Comparison of ENCODE assay signal across 15 cellular contexts in genomic region chrX:15956684-15957083, GRCh38.
DNase-seq lines count a peak whose midpoint lies in the region; ATAC-seq and TF ChIP-seq lines count a peak whose summit lies in the region.
"Had no signal": no experiment of that assay in that cellular context is flagged by ENCODE, and none has a peak within 500 bp of the region (broad histone marks: within the 10 kb centered on the region; RNA-seq: fewer than 3 reads in every experiment).

No MANE protein-coding gene starts in this region.

- no peak overlapping the region for H3K27ac Mint-ChIP-seq in naive thymus-derived CD4-positive, alpha-beta T cell
- H3K27ac Mint-ChIP-seq in chondrocyte (ENCODE audit: unreplicated experiment), result no peak overlapping the region
- H3K27ac Mint-ChIP-seq: activated naive CD4-positive, alpha-beta T cell treated with anti-CD3 and anti-CD28 coated beads, Interleukin-2, amount 10 ng/mL, durations not matched to agents 7 days and 5 days; CD14-positive monocyte; nephron had no signal

- peak; percentile 35 for ATAC-seq in esophagus mucosa
- no peak for ATAC-seq in naive thymus-derived CD4-positive, alpha-beta T cell

- TF ChIP-seq EP300 in SK-N-SH (IDR thresholded peaks at IDR 0.05; ENCODE audit: borderline replicate concordance in 1 of 2, low read depth in 1 of 2, low read length in 1 of 2), result no peak

- TF ChIP-seq CTCF in SK-N-SH (IDR thresholded peaks at IDR 0.05) (no peak), chondrocyte (IDR thresholded peaks at IDR 0.05) (no peak)

- H4K20me1 ChIP-seq in SK-N-SH (ENCODE audit: insufficient read depth), result no peaks in the 10 kb centered on the region

- H3F3A ChIP-seq in SK-N-SH (replicated peaks; ENCODE audit: insufficient read depth), result no peaks in the 10 kb centered on the region

- no peaks in the 10 kb centered on the region for H3K27me3 ChIP-seq in HAP-1 (ENCODE audit: low read depth)
- H3K27me3 ChIP-seq in SK-N-SH (ENCODE audit: insufficient read depth), result no peaks in the 10 kb centered on the region
- no peaks in the 10 kb centered on the region for H3K27me3 ChIP-seq in naive thymus-derived CD4-positive, alpha-beta T cell (ENCODE audit: control insufficient read depth in 2 of 2, insufficient read depth in 2 of 2, low read length in 2 of 2)

- H3K27me3 Mint-ChIP-seq in naive thymus-derived CD4-positive, alpha-beta T cell, result no peaks in the 10 kb centered on the region
- H3K27me3 Mint-ChIP-seq in chondrocyte (ENCODE audit: low read depth), result no peaks in the 10 kb centered on the region
- H3K27me3 Mint-ChIP-seq: activated naive CD4-positive, alpha-beta T cell treated with anti-CD3 and anti-CD28 coated beads, Interleukin-2, amount 10 ng/mL, durations not matched to agents 7 days and 5 days had no signal

- no peaks in the 10 kb centered on the region for H3K36me3 Mint-ChIP-seq in naive thymus-derived CD4-positive, alpha-beta T cell
- no peaks in the 10 kb centered on the region for H3K36me3 Mint-ChIP-seq in chondrocyte (ENCODE audit: low read depth)
- H3K36me3 Mint-ChIP-seq: activated naive CD4-positive, alpha-beta T cell treated with anti-CD3 and anti-CD28 coated beads, Interleukin-2, amount 10 ng/mL, durations not matched to agents 7 days and 5 days had no signal

- H3K9me3 Mint-ChIP-seq in naive thymus-derived CD4-positive, alpha-beta T cell, result no peaks in the 10 kb centered on the region
- H3K9me3 Mint-ChIP-seq in chondrocyte (ENCODE audit: low read depth), result no peaks in the 10 kb centered on the region
- H3K9me3 Mint-ChIP-seq: activated naive CD4-positive, alpha-beta T cell treated with anti-CD3 and anti-CD28 coated beads, Interleukin-2, amount 10 ng/mL, durations not matched to agents 7 days and 5 days had no signal

- H3K4me3 ChIP-seq in HAP-1 (no peak overlapping the region), SK-N-SH (ENCODE audit: low read depth in 2 of 2, low read length in 1 of 2) (no peak overlapping the region)
- no peak overlapping the region for H3K4me3 ChIP-seq in naive thymus-derived CD4-positive, alpha-beta T cell (ENCODE audit: low read length)
- H3K4me3 ChIP-seq: coronary artery had no signal

- CTCF ChIA-PET in SK-N-SH (lab: Yijun Ruan, JAX), result no interaction called here
- CTCF ChIA-PET in naive thymus-derived CD4-positive, alpha-beta T cell (lab: Charles Lee), result no interaction called here

- H3K79me2 ChIP-seq in SK-N-SH (ENCODE audit: insufficient read depth), result no peaks in the 10 kb centered on the region

- no peak overlapping the region for H3K27ac ChIP-seq in SK-N-SH (ENCODE audit: low read depth in 2 of 2, low read length in 1 of 2)
- H3K27ac ChIP-seq in naive thymus-derived CD4-positive, alpha-beta T cell (ENCODE audit: low read depth, low read length), result no peak overlapping the region
- H3K27ac ChIP-seq: coronary artery had no signal

- 0 out of 2 replicates have a peak, but pooled peaks cover 3% of the 10 kb centered on the region for H3K4me1 ChIP-seq in HAP-1
- no peaks in the 10 kb centered on the region for H3K4me1 ChIP-seq in SK-N-SH (ENCODE audit: control insufficient read depth in 1 of 2, insufficient read depth in 2 of 2, low read depth in 1 of 2, low read length in 1 of 2)
- H3K4me1 ChIP-seq in naive thymus-derived CD4-positive, alpha-beta T cell (ENCODE audit: control insufficient read depth in 2 of 2, insufficient read depth in 2 of 2, low read length in 2 of 2), result no peaks in the 10 kb centered on the region

- no peak overlapping the region for H3K9ac ChIP-seq in SK-N-SH

- H2AFZ ChIP-seq in SK-N-SH (ENCODE audit: low read depth), result no peak overlapping the region

- 39% methylated on average over 9 of the region's 9 CpGs for WGBS in SK-N-SH (ENCODE audit: low lambda C conversion rate)

- intact Hi-C loops in naive thymus-derived CD4-positive, alpha-beta T cell (cut with micrococcal nuclease), result no loop called here

- H3K4me1 Mint-ChIP-seq in naive thymus-derived CD4-positive, alpha-beta T cell, result peaks cover 0 to 1% (median 0%) of the 10 kb centered on the region in 7 donors
- peaks cover 5% of the 10 kb centered on the region for H3K4me1 Mint-ChIP-seq in chondrocyte (ENCODE audit: low read depth)
- H3K4me1 Mint-ChIP-seq: activated naive CD4-positive, alpha-beta T cell treated with anti-CD3 and anti-CD28 coated beads, Interleukin-2, amount 10 ng/mL, durations not matched to agents 7 days and 5 days; nephron had no signal

- no peaks in the 10 kb centered on the region for H3K36me3 ChIP-seq in HAP-1 (replicated peaks)
- no peaks in the 10 kb centered on the region for H3K36me3 ChIP-seq in SK-N-SH (replicated peaks in 1 of 2; ENCODE audit: control insufficient read depth in 1 of 2, insufficient read depth in 2 of 2, low read length in 1 of 2)
- no peaks in the 10 kb centered on the region for H3K36me3 ChIP-seq in naive thymus-derived CD4-positive, alpha-beta T cell (ENCODE audit: control insufficient read depth in 2 of 3, insufficient read depth in 3 of 3, low read length in 3 of 3)

- DNase-seq in HAP-1 (ENCODE audit: low spot score in 2 of 2) (peak; percentile 38 to 50), SK-N-SH (no peak), non-pigmented ciliary epithelial cell (ENCODE audit: low read depth) (peak; percentile 9), GDM1 (lab: John Stamatoyannopoulos, UW) (no peak), chondrocyte (ENCODE audit: low spot score) (no peak)
- DNase-seq in naive thymus-derived CD4-positive, alpha-beta T cell, result no peak
- DNase-seq: activated naive CD4-positive, alpha-beta T cell treated with anti-CD3 and anti-CD28 coated beads, Interleukin-2, amount 10 ng/mL, durations not matched to agents 7 days and 5 days; foreskin melanocyte; NCI-H2171 treated with DMSO at 0.1 percent for 48 hours; small intestine; T-helper 2 cell had no signal

- H3K4me2 ChIP-seq in SK-N-SH, result no peak overlapping the region

- in situ Hi-C loops in HAP-1 (cut with MboI; ENCODE audit: low sequenced_read_pairs), result no loop called here

- POLR2A ChIA-PET in SK-N-SH (lab: Yijun Ruan, JAX), result no interaction called here
- POLR2A ChIA-PET in naive thymus-derived CD4-positive, alpha-beta T cell (lab: Charles Lee), result no interaction called here

- no peaks in the 10 kb centered on the region for H3K9me2 ChIP-seq in SK-N-SH

- H3K4me3 Mint-ChIP-seq in naive thymus-derived CD4-positive, alpha-beta T cell, result no peak overlapping the region
- H3K4me3 Mint-ChIP-seq in chondrocyte (ENCODE audit: unreplicated experiment), result no peak overlapping the region
- H3K4me3 Mint-ChIP-seq: activated naive CD4-positive, alpha-beta T cell treated with anti-CD3 and anti-CD28 coated beads, Interleukin-2, amount 10 ng/mL, durations not matched to agents 7 days and 5 days; CD14-positive monocyte; nephron had no signal

- H3K9me3 ChIP-seq in HAP-1 (no peaks in the 10 kb centered on the region), SK-N-SH (no peaks in the 10 kb centered on the region)
- no peaks in the 10 kb centered on the region for H3K9me3 ChIP-seq in naive thymus-derived CD4-positive, alpha-beta T cell (ENCODE audit: control insufficient read depth in 2 of 3, low read length in 3 of 3)

- TF ChIP-seq RAD21 in SK-N-SH (IDR thresholded peaks at IDR 0.05; ENCODE audit: low read length), result no peak

TF ChIP-seq in SK-N-SH, 30 proteins besides CTCF, POLR2A, EP300 and RAD21 (continues in another document):
- TF ChIP-seq, protein P1, sequence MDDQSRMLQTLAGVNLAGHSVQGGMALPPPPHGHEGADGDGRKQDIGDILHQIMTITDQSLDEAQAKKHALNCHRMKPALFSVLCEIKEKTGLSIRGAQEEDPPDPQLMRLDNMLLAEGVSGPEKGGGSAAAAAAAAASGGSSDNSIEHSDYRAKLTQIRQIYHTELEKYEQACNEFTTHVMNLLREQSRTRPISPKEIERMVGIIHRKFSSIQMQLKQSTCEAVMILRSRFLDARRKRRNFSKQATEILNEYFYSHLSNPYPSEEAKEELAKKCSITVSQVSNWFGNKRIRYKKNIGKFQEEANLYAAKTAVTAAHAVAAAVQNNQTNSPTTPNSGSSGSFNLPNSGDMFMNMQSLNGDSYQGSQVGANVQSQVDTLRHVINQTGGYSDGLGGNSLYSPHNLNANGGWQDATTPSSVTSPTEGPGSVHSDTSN (IDR thresholded peaks at IDR 0.05), result peak; percentile 30; the same call in 1 of the 2 replicates
- TF ChIP-seq IRF3 (IDR thresholded peaks at IDR 0.05; ENCODE audit: low read depth, low read length) (no peak), SMC3 (IDR thresholded peaks at IDR 0.05; ENCODE audit: low read depth, low read length) (no peak), GABPA (IDR thresholded peaks at IDR 0.05; ENCODE audit: low read depth) (no peak), FOXJ3 (CRISPR knock-in tag; IDR thresholded peaks at IDR 0.05) (no peak), RCOR1 (IDR thresholded peaks at IDR 0.05; ENCODE audit: low read length) (no peak), FOSL2 (IDR thresholded peaks at IDR 0.05; ENCODE audit: borderline replicate concordance, low read depth) (peak; percentile 58; the same call in 1 of the 2 replicates), FOXM1 (IDR thresholded peaks at IDR 0.05; ENCODE audit: low read depth) (no peak), JUND (IDR thresholded peaks at IDR 0.05) (0 out of 2 replicates have a peak, but pooled peaks have one; percentile 5)
- TF ChIP-seq, protein P2, sequence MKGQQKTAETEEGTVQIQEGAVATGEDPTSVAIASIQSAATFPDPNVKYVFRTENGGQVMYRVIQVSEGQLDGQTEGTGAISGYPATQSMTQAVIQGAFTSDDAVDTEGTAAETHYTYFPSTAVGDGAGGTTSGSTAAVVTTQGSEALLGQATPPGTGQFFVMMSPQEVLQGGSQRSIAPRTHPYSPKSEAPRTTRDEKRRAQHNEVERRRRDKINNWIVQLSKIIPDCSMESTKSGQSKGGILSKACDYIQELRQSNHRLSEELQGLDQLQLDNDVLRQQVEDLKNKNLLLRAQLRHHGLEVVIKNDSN (IDR thresholded peaks at IDR 0.05; ENCODE audit: borderline replicate concordance, low read depth), result no peak
- TF ChIP-seq, protein P3, sequence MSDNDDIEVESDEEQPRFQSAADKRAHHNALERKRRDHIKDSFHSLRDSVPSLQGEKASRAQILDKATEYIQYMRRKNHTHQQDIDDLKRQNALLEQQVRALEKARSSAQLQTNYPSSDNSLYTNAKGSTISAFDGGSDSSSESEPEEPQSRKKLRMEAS (IDR thresholded peaks at IDR 0.05; ENCODE audit: low read depth), result no peak

Comparison
In these comparisons a context has a peak if more than half of its experiments do, and no peak if none do; other contexts are left out.
1. DNase-seq: peak in HAP-1 (2 of 2) and non-pigmented ciliary epithelial cell (single experiment); none in SK-N-SH (single experiment), naive thymus-derived CD4-positive, alpha-beta T cell (0 of 9), GDM1 (single experiment) and chondrocyte (single experiment).